In genomic region chr7:140568021-140568813, GRCh38 we compare ENCODE assay signal across 11 cellular contexts.
"Had no signal": no experiment of that assay in that cellular context is flagged by ENCODE, and none has a peak within 500 bp of the region (broad histone marks: within the 10 kb centered on the region; RNA-seq: fewer than 3 reads in every experiment).

No MANE protein-coding gene starts in this region.

- H3K27ac ChIP-seq: parathyroid adenoma, skin epidermis had no signal

- ATAC-seq: activated T-cell treated with anti-CD3 and anti-CD28 coated beads, Interleukin-2, amount 50 U/mL, for 72 hours; effector memory CD8-positive, alpha-beta T cell had no signal

- H3K4me3 ChIP-seq: skin epidermis had no signal

- DNase-seq: activated CD4-positive, alpha-beta T cell treated with anti-CD3 and anti-CD28 coated beads, Interleukin-2, amount 10 ng/mL, durations not matched to agents 7 days and 5 days; activated CD8-positive, alpha-beta memory T cell treated with anti-CD3 and anti-CD28 coated beads, Interleukin-2, amount 50 U/mL, for 48 hours; activated gamma-delta T cell; activated naive CD8-positive, alpha-beta T cell treated with anti-CD3 and anti-CD28 coated beads for 36 hours; activated T-cell treated with anti-CD3 and anti-CD28 coated beads, Interleukin-2, amount 50 U/mL, for 72 hours; effector memory CD8-positive, alpha-beta T cell; naive B cell; stimulated activated CD4-positive, alpha-beta T cell treated with anti-CD3 and anti-CD28 coated beads, Interleukin-4, amount 100 ng/mL, for 24 hours; stimulated activated naive CD4-positive, alpha-beta T cell had no signal
